In the genomic region with DNA sequence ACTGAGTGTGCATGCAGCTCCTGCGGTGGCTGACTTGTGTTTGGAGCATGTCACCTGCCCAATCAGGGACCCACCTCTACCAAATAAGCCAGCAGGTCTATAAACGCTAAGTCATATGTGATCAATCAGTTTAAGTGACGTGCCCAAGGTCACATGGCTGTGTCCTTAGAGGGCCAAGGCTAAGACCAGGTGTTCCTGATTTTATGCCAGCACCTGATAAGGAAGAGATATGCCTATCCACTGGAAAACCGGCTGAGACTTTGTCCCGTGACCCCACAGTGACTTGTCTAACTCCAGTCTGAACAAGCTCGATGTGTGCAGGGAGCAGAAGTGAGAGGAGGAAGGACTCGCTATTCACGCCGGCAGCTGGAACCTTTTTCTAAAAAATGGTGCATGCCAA, we compare ENCODE assay signal across 26 cellular contexts. TPM values are rescaled to one million over a fixed set of nuclear protein-coding genes. Genes with fewer than 3 reads are reported as not detected.
DNase-seq lines count a peak whose midpoint lies in the region; ATAC-seq and TF ChIP-seq lines count a peak whose summit lies in the region.
"Had no signal": no experiment of that assay in that cellular context is flagged by ENCODE, and none has a peak within 500 bp of the region (broad histone marks: within the 10 kb centered on the region; RNA-seq: fewer than 3 reads in every experiment).

No MANE protein-coding gene starts in this region.

- TF ChIP-seq CTCF in VCaP (conservative IDR thresholded peaks at IDR 0.05) (no peak), transverse colon (IDR thresholded peaks at IDR 0.05) (no peak), MM.1S (IDR thresholded peaks at IDR 0.05; ENCODE audit: low read length) (no peak)

- no peak for TF ChIP-seq POLR2A in transverse colon (IDR thresholded peaks at IDR 0.05)

- no peaks in the 10 kb centered on the region for H3K79me2 ChIP-seq in MM.1S (ENCODE audit: low read length)
- H3K79me2 ChIP-seq: parathyroid adenoma had no signal

- in situ Hi-C loops in transverse colon (cut with MboI; ENCODE audit: low pct_ligation_motif_present in 1 of 4, low pct_unique_long_range_greater_than_20kb in 1 of 4, low sequenced_read_pairs in 3 of 4) = no loop called here

- H3F3A ChIP-seq in MM.1S (ENCODE audit: insufficient read depth, low read length) = no peaks in the 10 kb centered on the region

- H3K4me2 ChIP-seq in MM.1S (ENCODE audit: low read depth, low read length) = no peak overlapping the region
- H3K4me2 ChIP-seq: KMS-11, neural progenitor cell had no signal

- H3K27me3 ChIP-seq in transverse colon (no peaks in the 10 kb centered on the region), MM.1S (replicated peaks; ENCODE audit: insufficient read depth, low read length) (peaks cover 25% of the 10 kb centered on the region)
- H3K27me3 ChIP-seq: breast epithelium, right atrium auricular region had no signal

- DNase-seq in HuH-7.5 (ENCODE audit: low spot score) (peak; percentile 38), left lobe of liver (ENCODE audit: low spot score) (peak; percentile 86), transverse colon (peak; percentile 61), Ammon's horn (ENCODE audit: low spot score) (no peak), MM.1S (no peak)
- DNase-seq: activated CD4-positive, alpha-beta T cell treated with anti-CD3 and anti-CD28 coated beads for 4 hours; activated CD8-positive, alpha-beta memory T cell treated with anti-CD3 and anti-CD28 coated beads for 24 hours; activated T-cell treated with anti-CD3 and anti-CD28 coated beads for 4 hours; C1 segment of cervical spinal cord; effector CD4-positive, alpha-beta T cell; GM23248; immature natural killer cell; NCI-H1417 treated with DMSO at 0.1 percent for 48 hours; NCI-H774; stimulated activated CD8-positive, alpha-beta memory T cell treated with anti-CD3 and anti-CD28 coated beads, Interleukin-4, amount 100 ng/mL, for 48 hours; stimulated activated naive CD8-positive, alpha-beta T cell treated with anti-CD3 and anti-CD28 coated beads, Interleukin-15, amount 100 ng/mL, for 72 hours; T1000; WERI-Rb-1 had no signal

- H3K4me3 ChIP-seq in transverse colon (no peak overlapping the region), MM.1S (ENCODE audit: low read length) (no peak overlapping the region)
- H3K4me3 ChIP-seq: breast epithelium, GM23248, neural progenitor cell, right atrium auricular region had no signal

- H3K36me3 ChIP-seq in transverse colon = no peaks in the 10 kb centered on the region
- H3K36me3 ChIP-seq in MM.1S (replicated peaks; ENCODE audit: insufficient read depth, low read length) = no peaks in the 10 kb centered on the region
- H3K36me3 ChIP-seq: breast epithelium, neural progenitor cell, right atrium auricular region, WERI-Rb-1 had no signal

- H3K27ac ChIP-seq in VCaP (peak overlapping the region; percentile 88), transverse colon (peak overlapping the region in 1 of 4 donors; percentile 17), MM.1S (ENCODE audit: low read length) (no peak overlapping the region)
- H3K27ac ChIP-seq: breast epithelium, epithelial cell of prostate, GM23248, KMS-11, neural progenitor cell, parathyroid adenoma, right atrium auricular region, WERI-Rb-1 had no signal

- H3K9me2 ChIP-seq in MM.1S (replicated peaks; ENCODE audit: insufficient read depth, low read length) = no peaks in the 10 kb centered on the region

- H3K4me1 ChIP-seq in transverse colon (peaks cover 2 to 44% (median 11%) of the 10 kb centered on the region in 4 donors), MM.1S (ENCODE audit: low read length) (no peaks in the 10 kb centered on the region)
- H3K4me1 ChIP-seq: breast epithelium, parathyroid adenoma had no signal

- H3K9me3 ChIP-seq in transverse colon (no peaks in the 10 kb centered on the region), MM.1S (replicated peaks; ENCODE audit: insufficient read depth, low read length) (no peaks in the 10 kb centered on the region)
- H3K9me3 ChIP-seq: breast epithelium, right atrium auricular region had no signal

- no peaks in the 10 kb centered on the region for H4K20me1 ChIP-seq in MM.1S (ENCODE audit: insufficient read depth, low read length)

- ATAC-seq in left lobe of liver = peak; percentile 53
- ATAC-seq in HG02970 (IDR thresholded peaks at IDR 0.05; ENCODE audit: low FRiP score, unreplicated experiment) = no peak
- ATAC-seq: stimulated activated naive CD8-positive, alpha-beta T cell treated with anti-CD3 and anti-CD28 coated beads, Interleukin-15, amount 100 ng/mL, for 72 hours had no signal

- H2AFZ ChIP-seq in MM.1S (ENCODE audit: low read length) = no peak overlapping the region
- H2AFZ ChIP-seq: GM23248, neural progenitor cell, parathyroid adenoma had no signal

- no peak overlapping the region for H3K9ac ChIP-seq in MM.1S (ENCODE audit: low read length)
- H3K9ac ChIP-seq: GM23248, KMS-11, neural progenitor cell, parathyroid adenoma had no signal

- no peak for TF ChIP-seq EP300 in transverse colon (IDR thresholded peaks at IDR 0.05; ENCODE audit: low read depth)

- intact Hi-C loops in transverse colon (cut with DNase I; ENCODE audit: low total_unique reads) = no loop called here

- WGBS in transverse colon (ENCODE audit: low coverage in 1 of 2), 2 donors = 40 to 50% methylated on average over 2 to 9 of the region's 9 CpGs

RNA-seq across cellular contexts. Expression of a gene that starts 57.1 kb away (rescaled TPM):
- total RNA-seq in left lobe of liver (43.4 TPM), transverse colon (10 to 100 TPM; 25.1 to 57.8 (median 46.7) TPM)

Comparison
In these comparisons a context has a peak if more than half of its experiments do, and no peak if none do; other contexts are left out.
1. DNase-seq: peak in HuH-7.5 (single experiment), left lobe of liver (single experiment) and transverse colon (single experiment); none in Ammon's horn (single experiment) and MM.1S (single experiment).